ENCODE assay signal across 10 cellular contexts in genomic region chr15:85752591-85752990, GRCh38. TPM values are rescaled to one million over a fixed set of nuclear protein-coding genes. Genes with fewer than 3 reads are reported as not detected.
DNase-seq lines count a peak whose midpoint lies in the region; ATAC-seq and TF ChIP-seq lines count a peak whose summit lies in the region.
"Had no signal": no experiment of that assay in that cellular context is flagged by ENCODE, and none has a peak within 500 bp of the region (broad histone marks: within the 10 kb centered on the region; RNA-seq: fewer than 3 reads in every experiment).

No MANE protein-coding gene starts in this region.

- ATAC-seq in Right ventricle myocardium superior (ENCODE audit: poor library complexity): peak; percentile 5
- ATAC-seq in heart right ventricle: no peak
- peak; percentile 62 for ATAC-seq in upper lobe of right lung
- no peak for ATAC-seq in HG03175 (IDR thresholded peaks at IDR 0.05; ENCODE audit: unreplicated experiment)
- no peak for ATAC-seq in gastroesophageal sphincter
- ATAC-seq: K562 had no signal

- H3K27me3 ChIP-seq in heart right ventricle (no peaks in the 10 kb centered on the region), upper lobe of right lung (no peaks in the 10 kb centered on the region), transverse colon (no peaks in the 10 kb centered on the region), gastroesophageal sphincter (no peaks in the 10 kb centered on the region)

- peaks cover 79% of the 10 kb centered on the region for H3K4me1 Mint-ChIP-seq in brain

- H3K36me3 ChIP-seq in heart right ventricle: peaks cover 0 to 21% (median 8%) of the 10 kb centered on the region in 9 donors
- H3K36me3 ChIP-seq in upper lobe of right lung: peaks cover 16% of the 10 kb centered on the region
- peaks cover 0 to 8% (median 0%) of the 10 kb centered on the region in 4 donors for H3K36me3 ChIP-seq in transverse colon
- H3K36me3 ChIP-seq in gastroesophageal sphincter: peaks cover 0 to 13% of the 10 kb centered on the region in 2 donors

- H3K4me3 Mint-ChIP-seq in brain: peak overlapping the region; percentile 35 to 64 (median 61)

- peaks cover 26% of the 10 kb centered on the region for H3K36me3 Mint-ChIP-seq in brain

- no peaks in the 10 kb centered on the region for H3K9me3 Mint-ChIP-seq in brain

- H3K9me3 ChIP-seq in heart right ventricle (no peaks in the 10 kb centered on the region), upper lobe of right lung (no peaks in the 10 kb centered on the region), transverse colon (no peaks in the 10 kb centered on the region), gastroesophageal sphincter (no peaks in the 10 kb centered on the region)

- no peak for TF ChIP-seq EP300 in transverse colon (IDR thresholded peaks at IDR 0.05; ENCODE audit: low read depth)
- TF ChIP-seq EP300 in gastroesophageal sphincter (IDR thresholded peaks at IDR 0.05): no peak

- peak overlapping the region; percentile 82 to 97 (median 94) for H3K27ac Mint-ChIP-seq in brain

- DNase-seq in Right ventricle myocardium superior (peak; percentile 65), heart right ventricle (no peak), kidney tubule cell (ENCODE audit: low spot score) (peak; percentile 60), upper lobe of right lung (peak; percentile 86), transverse colon (no peak)
- DNase-seq: NCI-H526 treated with DMSO at 0.1 percent for 48 hours had no signal

- WGBS in heart right ventricle, 2 donors: 40 to 42% methylated on average over 7 of the region's 7 CpGs
- WGBS in transverse colon (ENCODE audit: low coverage in 1 of 2), 2 donors: 58% methylated on average over 6 of the region's 7 CpGs; no CpG with 5 or more reads in 1 of the 2 donors
- 20 to 72% methylated on average over 2 to 3 of the region's 7 CpGs for WGBS in gastroesophageal sphincter (ENCODE audit: low coverage in 1 of 2), 2 donors

- TF ChIP-seq POLR2A in transverse colon (IDR thresholded peaks at IDR 0.05) (no peak), gastroesophageal sphincter (IDR thresholded peaks at IDR 0.05) (no peak)

- H3K4me1 ChIP-seq in heart right ventricle (peaks cover 22 to 87% (median 51%) of the 10 kb centered on the region in 9 donors), upper lobe of right lung (peaks cover 21% of the 10 kb centered on the region), transverse colon (peaks cover 0 to 25% (median 16%) of the 10 kb centered on the region in 4 donors), gastroesophageal sphincter (peaks cover 0 to 74% (median 44%) of the 10 kb centered on the region in 3 donors)

- TF ChIP-seq CTCF in heart right ventricle (IDR thresholded peaks at IDR 0.05) (no peak), brain (conservative IDR thresholded peaks at IDR 0.05) (no peak), upper lobe of right lung (IDR thresholded peaks at IDR 0.05) (no peak), transverse colon (IDR thresholded peaks at IDR 0.05) (no peak), gastroesophageal sphincter (IDR thresholded peaks at IDR 0.05) (no peak)

- intact Hi-C loops in Right ventricle myocardium superior (cut with DNase I) (no loop called here), heart right ventricle (cut with DNase I) (loop anchor here in 3 of 10 donors (5.0 kb wide), 3 partner anchors 35 to 45 kb away; partner anchors contain the start of gene KLHL25 (in 1 of the 3)), upper lobe of right lung (cut with DNase I) (no loop called here), transverse colon (cut with DNase I; ENCODE audit: low total_unique reads) (no loop called here)

- H3K4me3 ChIP-seq in heart right ventricle (no peak overlapping the region), upper lobe of right lung (no peak overlapping the region), transverse colon (no peak overlapping the region), gastroesophageal sphincter (no peak overlapping the region)
- H3K4me3 ChIP-seq: K562 had no signal

- in situ Hi-C loops in transverse colon (cut with MboI; ENCODE audit: low pct_ligation_motif_present in 1 of 4, low pct_unique_long_range_greater_than_20kb in 1 of 4, low sequenced_read_pairs in 3 of 4): no loop called here

- no peaks in the 10 kb centered on the region for H3K27me3 Mint-ChIP-seq in brain

- peak overlapping the region in 1 of 10 donors; percentile 15 for H3K27ac ChIP-seq in heart right ventricle
- no peak overlapping the region for H3K27ac ChIP-seq in upper lobe of right lung
- no peak overlapping the region for H3K27ac ChIP-seq in transverse colon
- H3K27ac ChIP-seq in gastroesophageal sphincter: peak overlapping the region in 2 of 4 donors; percentile 46 to 80

RNA-seq across cellular contexts. Expression of gene KLHL25, which starts 42.1 kb away (rescaled TPM):
- total RNA-seq in Right ventricle myocardium superior: 4.1 TPM
- total RNA-seq in heart right ventricle: 1 to 10 TPM; 1.9 to 4.6 (median 3.2) TPM
- 1 to 10 TPM; 3.2 to 9.2 TPM for polyA plus RNA-seq in heart right ventricle
- polyA plus RNA-seq in brain (ENCODE audit: insufficient read depth, low read depth, low replicate concordance): 14.7 TPM
- 4.7 TPM for total RNA-seq in upper lobe of right lung
- total RNA-seq in transverse colon: 10 to 100 TPM; 10.1 to 36.0 (median 10.8) TPM
- total RNA-seq in gastroesophageal sphincter: 10 to 100 TPM in 3 of 4 donors, 1 to 10 TPM in 1; 8.8 to 21.3 (median 11.8) TPM

Comparison
In these comparisons a context has a peak if more than half of its experiments do, and no peak if none do; other contexts are left out.
1. ATAC-seq: peak in Right ventricle myocardium superior (single experiment) and upper lobe of right lung (single experiment); none in heart right ventricle (0 of 8), HG03175 (single experiment) and gastroesophageal sphincter (single experiment).
2. DNase-seq: peak in Right ventricle myocardium superior (single experiment), kidney tubule cell (single experiment) and upper lobe of right lung (single experiment); none in heart right ventricle (0 of 2) and transverse colon (single experiment).